11 cellular contexts compared by ENCODE assay signal in the genomic region with DNA sequence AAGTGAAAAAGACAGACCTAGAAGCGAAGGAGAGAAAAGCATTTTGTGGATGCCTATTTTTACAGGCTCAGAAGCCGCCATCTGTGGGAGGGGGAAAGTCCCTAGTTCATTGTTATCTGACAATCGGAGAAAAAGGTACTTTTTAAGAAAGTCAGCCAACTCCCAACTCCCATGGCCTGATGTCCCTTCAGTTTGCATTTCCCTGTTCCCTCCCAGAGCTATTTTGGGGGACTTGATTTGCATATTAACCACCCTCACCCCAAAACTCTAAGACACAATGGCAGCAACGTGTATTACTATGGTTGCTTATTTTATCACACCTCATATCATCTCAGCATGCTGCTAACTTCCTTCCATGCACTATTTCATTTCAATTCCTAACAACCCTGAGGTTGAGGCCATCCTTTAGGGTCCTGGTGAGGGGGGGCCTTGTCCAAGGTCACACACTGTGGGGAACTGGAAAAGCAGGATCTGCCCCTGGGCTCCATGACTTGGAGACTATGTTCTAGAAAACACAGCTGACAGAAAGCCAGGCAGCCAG. TPM values are rescaled to one million over a fixed set of nuclear protein-coding genes. Genes with fewer than 3 reads are reported as not detected.
DNase-seq lines count a peak whose midpoint lies in the region; ATAC-seq and TF ChIP-seq lines count a peak whose summit lies in the region.
"Had no signal": no experiment of that assay in that cellular context is flagged by ENCODE, and none has a peak within 500 bp of the region (broad histone marks: within the 10 kb centered on the region; RNA-seq: fewer than 3 reads in every experiment).

No MANE protein-coding gene starts in this region.

- H3K9me3 ChIP-seq in psoas muscle, result peaks cover 7% of the 10 kb centered on the region
- H3K9me3 ChIP-seq: prostate gland had no signal

- TF ChIP-seq CTCF in MCF 10A (IDR thresholded peaks at IDR 0.05; ENCODE audit: unreplicated experiment) (no peak), psoas muscle (IDR thresholded peaks at IDR 0.05) (no peak)

- BruUV-seq in MCF 10A (replicated peaks; lab: Mats Ljungman, UMichigan), result no TSS peak

- no peak overlapping the region for H3K4me3 ChIP-seq in psoas muscle
- H3K4me3 ChIP-seq: prostate gland, upper lobe of left lung had no signal

- intact Hi-C loops in MCF 10A (cut with micrococcal nuclease) (no loop called here), psoas muscle (cut with DNase I) (no loop called here), Right ventricle myocardium inferior (cut with DNase I) (no loop called here)

- H3K27ac ChIP-seq in psoas muscle, result no peak overlapping the region
- H3K27ac ChIP-seq: HL-60, prostate gland, upper lobe of left lung had no signal

- peaks cover 50% of the 10 kb centered on the region for H3K4me1 Mint-ChIP-seq in activated T-cell treated with anti-CD3 and anti-CD28 coated beads, Interleukin-2, amount 50 U/mL, for 72 hours (ENCODE audit: low read depth)
- H3K4me1 Mint-ChIP-seq in MCF 10A (ENCODE audit: insufficient read depth, unreplicated experiment), result peaks cover 4% of the 10 kb centered on the region

- H3K9me3 Mint-ChIP-seq in activated T-cell treated with anti-CD3 and anti-CD28 coated beads, Interleukin-2, amount 50 U/mL, for 72 hours, result peaks cover 3 to 6% of the 10 kb centered on the region in 2 donors
- no peaks in the 10 kb centered on the region for H3K9me3 Mint-ChIP-seq in MCF 10A (ENCODE audit: unreplicated experiment)

- no peaks in the 10 kb centered on the region for H3K27me3 ChIP-seq in psoas muscle (ENCODE audit: insufficient read depth in 3 of 3, low read length in 2 of 3)
- H3K27me3 ChIP-seq: upper lobe of left lung had no signal

- peak; percentile 46 for ATAC-seq in HG03097 (IDR thresholded peaks at IDR 0.05; ENCODE audit: low FRiP score, unreplicated experiment)
- peak; percentile 65 to 67 for ATAC-seq in activated T-cell treated with anti-CD3 and anti-CD28 coated beads, Interleukin-2, amount 50 U/mL, for 72 hours (replicated peaks in 1 of 2)
- ATAC-seq in psoas muscle, result no peak
- ATAC-seq in Right ventricle myocardium inferior, result no peak

- peak overlapping the region; percentile 62 to 63 for H3K4me3 Mint-ChIP-seq in activated T-cell treated with anti-CD3 and anti-CD28 coated beads, Interleukin-2, amount 50 U/mL, for 72 hours
- no peak overlapping the region for H3K4me3 Mint-ChIP-seq in MCF 10A (ENCODE audit: unreplicated experiment)

- CTCF ChIA-PET in MCF 10A (lab: Yijun Ruan, JAX), result interaction anchor here (0.5 kb wide), 1 partner anchor 117 kb away, joined by 3 read pairs; no protein-coding TSS in a partner anchor

- peak overlapping the region; percentile 85 for H3K27ac Mint-ChIP-seq in activated T-cell treated with anti-CD3 and anti-CD28 coated beads, Interleukin-2, amount 50 U/mL, for 72 hours
- H3K27ac Mint-ChIP-seq in MCF 10A (ENCODE audit: low read depth, unreplicated experiment), result no peak overlapping the region

- POLR2A ChIA-PET in MCF 10A (lab: Yijun Ruan, JAX), result no interaction called here

- WGBS in psoas muscle, 3 donors, result 56 to 75% (median 68%) methylated on average over 4 of the region's 4 CpGs

- H3K36me3 ChIP-seq in psoas muscle (ENCODE audit: insufficient read depth in 1 of 2, low read depth in 1 of 2), result no peaks in the 10 kb centered on the region
- H3K36me3 ChIP-seq: prostate gland, upper lobe of left lung had no signal

- no peaks in the 10 kb centered on the region for H3K4me1 ChIP-seq in psoas muscle
- H3K4me1 ChIP-seq: prostate gland, upper lobe of left lung had no signal

- no peaks in the 10 kb centered on the region for H3K27me3 Mint-ChIP-seq in activated T-cell treated with anti-CD3 and anti-CD28 coated beads, Interleukin-2, amount 50 U/mL, for 72 hours (ENCODE audit: low read depth)
- H3K27me3 Mint-ChIP-seq in MCF 10A (ENCODE audit: insufficient read depth, unreplicated experiment), result peaks cover 43% of the 10 kb centered on the region

- peaks cover 6 to 20% of the 10 kb centered on the region in 2 donors for H3K36me3 Mint-ChIP-seq in activated T-cell treated with anti-CD3 and anti-CD28 coated beads, Interleukin-2, amount 50 U/mL, for 72 hours (ENCODE audit: insufficient read depth in 2 of 2)
- no peaks in the 10 kb centered on the region for H3K36me3 Mint-ChIP-seq in MCF 10A (ENCODE audit: insufficient read depth, unreplicated experiment)

- peak; percentile 24 to 31 for DNase-seq in stimulated activated CD4-positive, alpha-beta T cell treated with anti-CD3 and anti-CD28 coated beads, Interleukin-12 subunit alpha, Interleukin-12 subunit beta, amount 100 ng/mL, for 24 hours (ENCODE audit: low read depth in 2 of 2)
- DNase-seq in stimulated activated CD4-positive, alpha-beta T cell treated with anti-CD3 and anti-CD28 coated beads, Interleukin-1b, Interleukin-23, amount 100 ng/mL, for 48 hours, result no peak
- peak; percentile 41 to 52 for DNase-seq in activated T-cell treated with anti-CD3 and anti-CD28 coated beads, Interleukin-2, amount 50 U/mL, for 72 hours
- DNase-seq in MCF 10A (ENCODE audit: unreplicated experiment) (no peak), ureter (ENCODE audit: low spot score) (no peak), psoas muscle (no peak), Right ventricle myocardium inferior (ENCODE audit: missing footprints) (no peak)
- DNase-seq: upper lobe of left lung had no signal

RNA-seq across cellular contexts. Expression of a gene that starts 18.7 kb away (rescaled TPM):
- 10 to 100 TPM; 10.5 to 12.8 TPM for total RNA-seq in activated T-cell treated with anti-CD3 and anti-CD28 coated beads, Interleukin-2, amount 50 U/mL, for 72 hours
- total RNA-seq in MCF 10A (2022) (not detected in 2 replicates), ureter (4.2 TPM), psoas muscle (1 to 10 TPM; 1.7 to 8.9 (median 4.3) TPM), Right ventricle myocardium inferior (11.8 TPM)
- polyA plus RNA-seq in psoas muscle, result 1 to 10 TPM; 1.4 to 6.4 (median 2.8) TPM

RNA-seq across cellular contexts. Expression of a gene that starts 56.3 kb away (rescaled TPM):
- 1 to 10 TPM; 9.7 to 10.0 TPM for total RNA-seq in activated T-cell treated with anti-CD3 and anti-CD28 coated beads, Interleukin-2, amount 50 U/mL, for 72 hours
- total RNA-seq in MCF 10A (2022) (36.5 and 38.9 TPM in 2 replicates), ureter (50.0 TPM), psoas muscle (10 to 100 TPM in 3 of 4 donors, 1 to 10 TPM in 1; 8.6 to 23.5 (median 12.7) TPM), Right ventricle myocardium inferior (26.9 TPM)
- 10 to 100 TPM in 2 of 3 donors, 1 to 10 TPM in 1; 4.0 to 24.7 (median 12.1) TPM for polyA plus RNA-seq in psoas muscle

Comparison
In these comparisons a context has a peak if more than half of its experiments do, and no peak if none do; other contexts are left out.
1. DNase-seq: peak in stimulated activated CD4-positive, alpha-beta T cell treated with anti-CD3 and anti-CD28 coated beads, Interleukin-12 subunit alpha, Interleukin-12 subunit beta, amount 100 ng/mL, for 24 hours (2 of 2) and activated T-cell treated with anti-CD3 and anti-CD28 coated beads, Interleukin-2, amount 50 U/mL, for 72 hours (2 of 2); none in stimulated activated CD4-positive, alpha-beta T cell treated with anti-CD3 and anti-CD28 coated beads, Interleukin-1b, Interleukin-23, amount 100 ng/mL, for 48 hours (single experiment), MCF 10A (single experiment), ureter (single experiment), psoas muscle (0 of 2) and Right ventricle myocardium inferior (single experiment).
2. ATAC-seq: peak in HG03097 (single experiment) and activated T-cell treated with anti-CD3 and anti-CD28 coated beads, Interleukin-2, amount 50 U/mL, for 72 hours (2 of 2); none in psoas muscle (0 of 4) and Right ventricle myocardium inferior (single experiment).